14 cellular contexts compared by ENCODE assay signal in genomic region chr2:11899264-11899818, GRCh38.
A peak's percentile ranks its signal among the peaks of the same experiment; 100 is the strongest.
DNase-seq lines count a peak whose midpoint lies in the region; ATAC-seq, FAIRE-seq and TF ChIP-seq lines count a peak whose summit lies in the region.
"Had no signal": no experiment of that assay in that cellular context is flagged by ENCODE, and none has a peak within 500 bp of the region (broad histone marks: within the 10 kb centered on the region; RNA-seq: fewer than 3 reads in every experiment).

No MANE protein-coding gene starts in this region.

- H3K4me3 Mint-ChIP-seq in astrocyte (ENCODE audit: unreplicated experiment), result no peak overlapping the region

- POLR2A ChIA-PET in A549 (lab: Yijun Ruan, JAX), result no interaction called here

- no peak overlapping the region for H3K27ac Mint-ChIP-seq in astrocyte (ENCODE audit: unreplicated experiment)

- H3K4me3 ChIP-seq in A549 (no peak overlapping the region), HFF-Myc (replicated peaks; ENCODE audit: low read depth, low read length) (no peak overlapping the region), astrocyte (ENCODE audit: insufficient read depth, low read depth, low read length) (no peak overlapping the region), SJCRH30 (no peak overlapping the region)

- no peaks in the 10 kb centered on the region for H4K20me1 ChIP-seq in astrocyte (ENCODE audit: insufficient read depth, low read length)

- H3K79me2 ChIP-seq in astrocyte (ENCODE audit: insufficient read depth, low read length), result no peaks in the 10 kb centered on the region

- H3K36me3 ChIP-seq in astrocyte (ENCODE audit: insufficient read depth, low read length) (no peaks in the 10 kb centered on the region), SJCRH30 (no peaks in the 10 kb centered on the region)

- H3K27me3 Mint-ChIP-seq in astrocyte (ENCODE audit: low read depth, unreplicated experiment), result peaks cover 14% of the 10 kb centered on the region

- peaks cover 7% of the 10 kb centered on the region for H3K9me3 Mint-ChIP-seq in astrocyte (ENCODE audit: unreplicated experiment)

- H3K4me1 ChIP-seq in A549 (no peaks in the 10 kb centered on the region), astrocyte (ENCODE audit: insufficient read depth, low read length) (peaks cover 7% of the 10 kb centered on the region), SJCRH30 (no peaks in the 10 kb centered on the region)

- peaks cover 3% of the 10 kb centered on the region for H3K4me1 Mint-ChIP-seq in astrocyte (ENCODE audit: low read depth, unreplicated experiment)

- 23% methylated on average over 6 of the region's 7 CpGs for WGBS in A549 (ENCODE audit: missing lambda C conversion rate)

- no peak for TF ChIP-seq EP300 in A549 (IDR thresholded peaks at IDR 0.05)

- H3K9me3 ChIP-seq in A549 (no peaks in the 10 kb centered on the region), astrocyte (ENCODE audit: insufficient read depth, low read depth, low read length) (no peaks in the 10 kb centered on the region), SJCRH30 (replicated peaks) (no peaks in the 10 kb centered on the region)

- FAIRE-seq in A549 (lab: Jason Lieb, UNC) (no peak), astrocyte (lab: Jason Lieb, UNC) (no peak)
- FAIRE-seq: endometrium, H1 had no signal

- TF ChIP-seq RAD21 in A549 (conservative IDR thresholded peaks at IDR 0.05 in 1 of 2, IDR thresholded peaks at IDR 0.05 in 1 of 2), result no peak

- H3K36me3 Mint-ChIP-seq in astrocyte (ENCODE audit: low read depth, unreplicated experiment), result no peaks in the 10 kb centered on the region

- H3K27ac ChIP-seq in A549, result no peak overlapping the region
- H3K27ac ChIP-seq in astrocyte (ENCODE audit: low read depth, low read length), result no peak overlapping the region
- no peak overlapping the region for H3K27ac ChIP-seq in SJCRH30

- H2AFZ ChIP-seq in astrocyte (ENCODE audit: low read depth, low read length), result no peak overlapping the region

- TF ChIP-seq POLR2A in A549 (IDR thresholded peaks at IDR 0.05; ENCODE audit: low read length), result no peak

- no peak overlapping the region for H3K9ac ChIP-seq in astrocyte (ENCODE audit: low read length)

- DNase-seq in A549 (ENCODE audit: low read depth in 1 of 2, low spot score in 1 of 2) (no peak), HFF-Myc (ENCODE audit: extremely low read depth, low read depth) (peak; percentile 45), astrocyte (ENCODE audit: low read depth) (peak; percentile 74), fibroblast of the conjunctiva (ENCODE audit: low read depth) (peak; percentile 33), SJCRH30 (no peak), NCI-H2081 treated with DMSO at 0.1 percent for 48 hours (lab: John Stamatoyannopoulos, UW) (no peak)
- DNase-seq: activated CD4-positive, CD25-positive, alpha-beta regulatory T cell; activated T-cell treated with anti-CD3 and anti-CD28 coated beads for 4 hours; NCI-H146; NCI-H69 had no signal

- no peaks in the 10 kb centered on the region for H3K27me3 ChIP-seq in astrocyte (ENCODE audit: insufficient read depth, low read length)
- H3K27me3 ChIP-seq in SJCRH30, result no peaks in the 10 kb centered on the region

- ATAC-seq in A549 (peak; percentile 18 to 36; a peak in 1 of 6 replicates), HG03159 (IDR thresholded peaks at IDR 0.05; ENCODE audit: unreplicated experiment) (no peak), HG02588 (IDR thresholded peaks at IDR 0.05; ENCODE audit: unreplicated experiment) (no peak)

- H3K4me2 ChIP-seq in A549 (no peak overlapping the region), astrocyte (ENCODE audit: low read length) (no peak overlapping the region)

- CTCF ChIA-PET in A549 (lab: Yijun Ruan, JAX), result interaction anchor here (0.6 kb wide), 1 partner anchor 44 kb away, joined by 3 read pairs; no protein-coding TSS in a partner anchor

- TF ChIP-seq CTCF in A549 (IDR thresholded peaks at IDR 0.05) (no peak), HFF-Myc (IDR thresholded peaks at IDR 0.05; ENCODE audit: low read depth, low read length, missing control alignments) (no peak), astrocyte (IDR thresholded peaks at IDR 0.05; ENCODE audit: insufficient read depth, low read depth, low read length) (no peak)

TF ChIP-seq in A549, 52 proteins besides CTCF, POLR2A, EP300 and RAD21:
- no peak for TF ChIP-seq SMC3 (IDR thresholded peaks at IDR 0.05)
- no peak for TF ChIP-seq TFCP2L1 (CRISPR knock-in tag; IDR thresholded peaks at IDR 0.05)
- no peak for TF ChIP-seq ZNF302 (CRISPR knock-in tag; IDR thresholded peaks at IDR 0.05)
- no peak for TF ChIP-seq USF2 (IDR thresholded peaks at IDR 0.05)
- TF ChIP-seq CBX8 (IDR thresholded peaks at IDR 0.05), result no peak
- no peak for TF ChIP-seq MYC (IDR thresholded peaks at IDR 0.05; ENCODE audit: borderline replicate concordance, low read length)
- no peak for TF ChIP-seq RCOR1 (IDR thresholded peaks at IDR 0.05; ENCODE audit: low read depth, low read length)
- TF ChIP-seq ZFP36 (IDR thresholded peaks at IDR 0.05; ENCODE audit: borderline replicate concordance, partially characterized antibody), result no peak
- TF ChIP-seq NPAS2 (CRISPR knock-in tag; IDR thresholded peaks at IDR 0.05; ENCODE audit: borderline replicate concordance), result no peak
- no peak for TF ChIP-seq JUN (IDR thresholded peaks at IDR 0.05)
- TF ChIP-seq REST (IDR thresholded peaks at IDR 0.05), result no peak
- no peak for TF ChIP-seq MAZ (IDR thresholded peaks at IDR 0.05; ENCODE audit: borderline replicate concordance, low read depth, low read length)
- no peak for TF ChIP-seq KDM5A (IDR thresholded peaks at IDR 0.05)
- no peak for TF ChIP-seq SREBF2 (IDR thresholded peaks at IDR 0.05)
- no peak for TF ChIP-seq GATA3 (IDR thresholded peaks at IDR 0.05; ENCODE audit: borderline replicate concordance)
TF ChIP-seq in A549: peak in this region for 0.

Comparison
In these comparisons a context has a peak if more than half of its experiments do, and no peak if none do; other contexts are left out.
1. ATAC-seq: peak in A549 (2 of 2); none in HG03159 (single experiment) and HG02588 (single experiment).
2. DNase-seq: peak in HFF-Myc (single experiment), astrocyte (single experiment) and fibroblast of the conjunctiva (single experiment); none in A549 (0 of 2), SJCRH30 (0 of 2) and NCI-H2081 treated with DMSO at 0.1 percent for 48 hours (single experiment).